20 cellular contexts compared by ENCODE assay signal in the genomic region with DNA sequence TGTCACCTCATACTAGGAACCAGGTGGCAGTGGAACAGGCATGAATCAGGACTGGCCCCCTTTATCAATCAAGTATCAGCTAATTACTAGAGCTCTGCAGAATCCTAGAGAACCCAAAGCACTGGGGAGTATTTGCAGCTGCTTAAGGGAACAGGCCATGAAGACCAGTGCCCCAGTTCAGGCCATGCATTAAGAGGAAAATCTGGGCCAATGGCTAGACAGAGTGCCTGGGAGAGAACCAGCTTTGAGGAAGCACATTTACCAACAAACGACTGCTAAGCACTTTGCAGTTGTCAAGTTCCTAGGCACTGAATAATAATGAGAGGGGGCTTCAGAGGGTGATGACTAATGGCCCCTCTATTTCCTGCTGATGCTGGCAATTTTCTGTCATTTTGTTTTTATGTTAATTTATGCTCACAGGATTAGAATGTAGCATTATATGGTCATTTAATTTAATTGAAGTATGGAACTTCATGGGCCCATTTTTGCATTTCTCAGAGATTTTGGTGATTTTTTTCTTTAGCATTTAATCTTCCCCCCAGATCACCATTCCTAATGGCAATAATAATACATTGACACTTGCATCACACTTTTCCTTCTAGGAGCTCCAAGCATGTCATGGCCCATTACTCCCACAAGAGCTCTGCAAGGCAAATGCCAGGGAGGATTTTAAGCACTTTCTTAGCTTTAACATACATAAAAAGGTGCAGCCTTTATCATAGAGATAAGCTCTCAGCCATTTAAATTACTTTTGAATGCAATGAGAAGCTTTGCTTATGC.
DNase-seq lines count a peak whose midpoint lies in the region; TF ChIP-seq lines count a peak whose summit lies in the region.
"Had no signal": no experiment of that assay in that cellular context is flagged by ENCODE, and none has a peak within 500 bp of the region (broad histone marks: within the 10 kb centered on the region; RNA-seq: fewer than 3 reads in every experiment).

No MANE protein-coding gene starts in this region.

- 0 out of 2 replicates have a peak, but pooled peaks have one; percentile 3 for TF ChIP-seq CTCF in AG04450 (IDR thresholded peaks at IDR 0.05; ENCODE audit: low read depth, low read length)
- peak; percentile 22 for TF ChIP-seq CTCF in endodermal cell (conservative IDR thresholded peaks at IDR 0.05)
- no peak for TF ChIP-seq CTCF in neural cell (IDR thresholded peaks at IDR 0.05; ENCODE audit: poor library complexity, severe bottlenecking)

- H3K36me3 Mint-ChIP-seq in endodermal cell (ENCODE audit: low read depth), result no peaks in the 10 kb centered on the region
- H3K36me3 Mint-ChIP-seq: activated naive CD8-positive, alpha-beta T cell treated with anti-CD3 and anti-CD28 coated beads, Interleukin-2, amount 10 ng/mL, durations not matched to agents 7 days and 5 days; CD4-positive, CD25-positive, alpha-beta regulatory T cell; T-cell had no signal

- peaks cover 11% of the 10 kb centered on the region for H3K4me1 Mint-ChIP-seq in endodermal cell
- H3K4me1 Mint-ChIP-seq: activated naive CD8-positive, alpha-beta T cell treated with anti-CD3 and anti-CD28 coated beads, Interleukin-2, amount 10 ng/mL, durations not matched to agents 7 days and 5 days had no signal

- H3K4me1 ChIP-seq in HUES6 (ENCODE audit: control insufficient read depth, insufficient read depth, low read length) (peaks cover 24% of the 10 kb centered on the region), endodermal cell (ENCODE audit: control insufficient read depth, insufficient read depth, low read length) (peaks cover 3% of the 10 kb centered on the region)

- H3K27me3 ChIP-seq in AG04450 (ENCODE audit: control insufficient read depth, insufficient read depth, low read length), result no peaks in the 10 kb centered on the region
- no peaks in the 10 kb centered on the region for H3K27me3 ChIP-seq in HUES6 (ENCODE audit: control insufficient read depth, insufficient read depth, low read length)
- H3K27me3 ChIP-seq in endodermal cell (ENCODE audit: control insufficient read depth, insufficient read depth, low read length, poor library complexity, severe bottlenecking), result no peaks in the 10 kb centered on the region
- no peaks in the 10 kb centered on the region for H3K27me3 ChIP-seq in neural cell (ENCODE audit: insufficient read depth, low read depth, low read length)
- H3K27me3 ChIP-seq: right atrium auricular region had no signal

- H3K9ac ChIP-seq in HUES6 (ENCODE audit: low read length), result peak overlapping the region; percentile 44
- no peak overlapping the region for H3K9ac ChIP-seq in endodermal cell (ENCODE audit: extremely low read depth, low read length, poor library complexity, severe bottlenecking)
- peak overlapping the region; percentile 8 for H3K9ac ChIP-seq in neural cell (ENCODE audit: low read length)

- no peaks in the 10 kb centered on the region for H3K9me2 ChIP-seq in neural cell (ENCODE audit: insufficient read depth, low read length)

- H3K9me3 ChIP-seq in AG04450 (ENCODE audit: control insufficient read depth, insufficient read depth, low read length) (no peaks in the 10 kb centered on the region), HUES6 (ENCODE audit: control insufficient read depth, insufficient read depth, low read depth, low read length) (peaks cover 21% of the 10 kb centered on the region), endodermal cell (ENCODE audit: control insufficient read depth, low read length) (peaks cover 11% of the 10 kb centered on the region), neural cell (ENCODE audit: low read length) (no peaks in the 10 kb centered on the region)
- H3K9me3 ChIP-seq: left ventricle myocardium inferior, right atrium auricular region had no signal

- H3K36me3 ChIP-seq in HUES6 (ENCODE audit: control insufficient read depth, insufficient read depth, low read length), result no peaks in the 10 kb centered on the region
- H3K36me3 ChIP-seq in endodermal cell (ENCODE audit: control insufficient read depth, insufficient read depth, low read length), result no peaks in the 10 kb centered on the region
- no peaks in the 10 kb centered on the region for H3K36me3 ChIP-seq in neural cell (ENCODE audit: insufficient read depth, low read length)
- H3K36me3 ChIP-seq: left ventricle myocardium inferior, right atrium auricular region had no signal

- TF ChIP-seq EP300 in neural cell (conservative IDR thresholded peaks at IDR 0.05; ENCODE audit: poor library complexity, severe bottlenecking), result peak; percentile 19

- H3K27ac Mint-ChIP-seq in endodermal cell, result peak overlapping the region; percentile 56
- H3K27ac Mint-ChIP-seq: activated naive CD8-positive, alpha-beta T cell treated with anti-CD3 and anti-CD28 coated beads, Interleukin-2, amount 10 ng/mL, durations not matched to agents 7 days and 5 days; activated T-helper 2 cell treated with anti-CD3 and anti-CD28 coated beads, Interferon-gamma antibody, Interleukin-2, Interleukin-4, amounts not matched to agents 10 μg/mL and 5 μg/mL and 100 μg/mL, durations not matched to agents 14 hours and 24 hours and 36 hours; CD4-positive, CD25-positive, alpha-beta regulatory T cell; effector memory CD8-positive, alpha-beta T cell; T-cell had no signal

- no peak for DNase-seq in AG04450 (ENCODE audit: low read depth, low spot score)
- peak; percentile 72 for DNase-seq in endodermal cell
- no peak for DNase-seq in H4 (ENCODE audit: low spot score)
- DNase-seq in retina, result no peak
- no peak for DNase-seq in GF-D8 (lab: John Stamatoyannopoulos, UW)
- no peak for DNase-seq in stimulated activated naive CD4-positive, alpha-beta T cell (lab: John Stamatoyannopoulos, UW)
- DNase-seq: activated CD4-positive, alpha-beta T cell treated with anti-CD3 and anti-CD28 coated beads for 4 hours; activated naive CD8-positive, alpha-beta T cell treated with anti-CD3 and anti-CD28 coated beads, Interleukin-2, amount 10 ng/mL, durations not matched to agents 7 days and 5 days; CD4-positive, CD25-positive, alpha-beta regulatory T cell; DND-41; effector memory CD8-positive, alpha-beta T cell; left ventricle myocardium inferior; NCI-H774; nucleus accumbens; substantia nigra; T-cell had no signal

- H2AFZ ChIP-seq in neural cell (ENCODE audit: low read depth, low read length), result no peak overlapping the region

- no peaks in the 10 kb centered on the region for H3K79me2 ChIP-seq in neural cell (replicated peaks; ENCODE audit: insufficient read depth, low read length)

- peaks cover 9% of the 10 kb centered on the region for H3F3A ChIP-seq in neural cell (ENCODE audit: insufficient read depth, low read length, poor library complexity, severe bottlenecking)

- H4K20me1 ChIP-seq in neural cell (ENCODE audit: insufficient read depth), result no peaks in the 10 kb centered on the region

- H3K4me3 Mint-ChIP-seq in endodermal cell, result no peak overlapping the region
- H3K4me3 Mint-ChIP-seq: activated naive CD8-positive, alpha-beta T cell treated with anti-CD3 and anti-CD28 coated beads, Interleukin-2, amount 10 ng/mL, durations not matched to agents 7 days and 5 days; CD4-positive, CD25-positive, alpha-beta regulatory T cell; effector memory CD8-positive, alpha-beta T cell; T-cell had no signal

- 43 to 63% methylated on average over 1 of the region's 1 CpG for WGBS in endodermal cell (ENCODE audit: insufficient coverage in 1 of 2, insufficient read length in 1 of 2), 2 experiments

- peak overlapping the region; percentile 0 for H3K4me2 ChIP-seq in neural cell (ENCODE audit: low read length)

- no peak for TF ChIP-seq RAD21 in neural cell (conservative IDR thresholded peaks at IDR 0.05)

- H3K4me3 ChIP-seq in AG04450 (ENCODE audit: low read depth, low read length) (no peak overlapping the region), HUES6 (ENCODE audit: low read depth, low read length) (no peak overlapping the region), endodermal cell (ENCODE audit: low read length) (no peak overlapping the region), neural cell (ENCODE audit: low read length) (peak overlapping the region; percentile 36)
- H3K4me3 ChIP-seq: left ventricle myocardium inferior, right atrium auricular region had no signal

- H3K27ac ChIP-seq in AG04450 (ENCODE audit: low read depth, low read length), result no peak overlapping the region
- H3K27ac ChIP-seq in HUES6 (ENCODE audit: low read depth, low read length), result peak overlapping the region; percentile 66
- no peak overlapping the region for H3K27ac ChIP-seq in endodermal cell (ENCODE audit: low read depth, low read length)
- peak overlapping the region; percentile 62 for H3K27ac ChIP-seq in neural cell (ENCODE audit: low read length)
- H3K27ac ChIP-seq: left ventricle myocardium inferior, right atrium auricular region had no signal

- CTCF ChIA-PET in AG04450 (lab: Charles Lee), result interaction anchor here (0.6 to 1.1 kb wide), 4 partner anchors 10 to 173 kb away, joined by 3 to 4 read pairs (median 4); no protein-coding TSS in a partner anchor

- H3K27me3 Mint-ChIP-seq in endodermal cell (ENCODE audit: insufficient read depth), result no peaks in the 10 kb centered on the region
- H3K27me3 Mint-ChIP-seq: activated naive CD8-positive, alpha-beta T cell treated with anti-CD3 and anti-CD28 coated beads, Interleukin-2, amount 10 ng/mL, durations not matched to agents 7 days and 5 days; CD4-positive, CD25-positive, alpha-beta regulatory T cell had no signal

- peaks cover 8% of the 10 kb centered on the region for H3K9me3 Mint-ChIP-seq in endodermal cell
- H3K9me3 Mint-ChIP-seq: activated naive CD8-positive, alpha-beta T cell treated with anti-CD3 and anti-CD28 coated beads, Interleukin-2, amount 10 ng/mL, durations not matched to agents 7 days and 5 days; activated T-helper 2 cell treated with anti-CD3 and anti-CD28 coated beads, Interferon-gamma antibody, Interleukin-2, Interleukin-4, amounts not matched to agents 10 μg/mL and 5 μg/mL and 100 μg/mL, durations not matched to agents 14 hours and 24 hours and 36 hours; effector memory CD8-positive, alpha-beta T cell; T-cell had no signal

- POLR2A ChIA-PET in AG04450 (lab: Yijun Ruan, JAX), result no interaction called here

TF ChIP-seq in neural cell, 6 proteins besides CTCF, POLR2A, EP300 and RAD21 (continues in another document):
- no peak for TF ChIP-seq POLR2AphosphoS5 (IDR thresholded peaks at IDR 0.05)

Comparison
In these comparisons a context has a peak if more than half of its experiments do, and no peak if none do; other contexts are left out.
1. H3K27ac ChIP-seq: peak in HUES6 (single experiment) and neural cell (single experiment); none in AG04450 (single experiment) and endodermal cell (single experiment).